ENCODE assay signal across 2 cellular contexts in the genomic region with DNA sequence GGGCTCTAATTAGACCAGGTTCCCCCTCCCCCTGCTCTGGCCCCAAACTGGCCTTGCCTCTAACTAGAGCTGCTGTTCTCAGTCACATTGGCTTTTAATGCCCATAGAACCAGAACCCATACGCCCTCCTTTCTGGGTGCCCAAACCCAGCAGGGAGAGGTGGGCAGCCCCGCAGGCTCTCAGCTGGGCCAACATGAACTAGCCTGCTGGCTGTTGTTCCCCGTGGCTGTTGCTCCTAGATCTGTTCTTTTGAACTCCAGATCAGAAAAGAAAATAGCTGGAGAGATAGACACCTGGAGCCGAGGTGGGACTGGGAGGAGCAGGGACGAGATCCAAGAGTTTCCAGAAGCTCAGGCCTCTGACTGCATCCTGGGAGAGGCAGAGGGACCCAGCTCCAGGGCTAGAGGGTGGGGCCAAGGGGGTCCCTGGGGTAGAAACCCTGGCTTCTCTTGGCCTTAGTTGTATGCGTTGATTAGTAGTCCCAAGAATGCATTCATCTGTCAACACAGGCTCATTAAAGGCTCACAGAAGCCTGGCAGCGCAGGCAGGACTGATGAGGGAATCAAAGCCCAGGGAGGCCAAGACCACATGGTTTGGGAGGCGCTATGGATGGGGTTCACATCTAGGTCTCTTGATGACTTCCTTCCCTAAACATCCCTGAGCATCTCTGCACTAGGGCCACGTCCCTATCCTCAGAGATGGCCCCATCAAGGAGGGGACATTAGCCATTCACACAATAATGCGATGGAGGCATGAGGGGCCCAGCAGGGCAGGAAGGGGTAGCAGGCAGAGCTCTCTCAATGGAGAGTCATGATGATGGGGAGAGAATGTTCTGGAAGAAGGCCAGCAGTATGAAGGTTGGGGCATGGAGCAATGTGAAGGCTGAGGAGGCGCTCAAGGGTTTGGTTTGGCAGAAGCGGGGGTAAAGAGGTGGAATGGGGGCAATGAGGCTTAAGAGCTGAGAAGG.
TF ChIP-seq lines count a peak whose summit lies in the region.

No MANE protein-coding gene starts in this region.

TF ChIP-seq in SK-N-SH, 30 proteins besides CTCF, POLR2A, EP300 and RAD21 (continued from another document):
- TF ChIP-seq, protein P1, sequence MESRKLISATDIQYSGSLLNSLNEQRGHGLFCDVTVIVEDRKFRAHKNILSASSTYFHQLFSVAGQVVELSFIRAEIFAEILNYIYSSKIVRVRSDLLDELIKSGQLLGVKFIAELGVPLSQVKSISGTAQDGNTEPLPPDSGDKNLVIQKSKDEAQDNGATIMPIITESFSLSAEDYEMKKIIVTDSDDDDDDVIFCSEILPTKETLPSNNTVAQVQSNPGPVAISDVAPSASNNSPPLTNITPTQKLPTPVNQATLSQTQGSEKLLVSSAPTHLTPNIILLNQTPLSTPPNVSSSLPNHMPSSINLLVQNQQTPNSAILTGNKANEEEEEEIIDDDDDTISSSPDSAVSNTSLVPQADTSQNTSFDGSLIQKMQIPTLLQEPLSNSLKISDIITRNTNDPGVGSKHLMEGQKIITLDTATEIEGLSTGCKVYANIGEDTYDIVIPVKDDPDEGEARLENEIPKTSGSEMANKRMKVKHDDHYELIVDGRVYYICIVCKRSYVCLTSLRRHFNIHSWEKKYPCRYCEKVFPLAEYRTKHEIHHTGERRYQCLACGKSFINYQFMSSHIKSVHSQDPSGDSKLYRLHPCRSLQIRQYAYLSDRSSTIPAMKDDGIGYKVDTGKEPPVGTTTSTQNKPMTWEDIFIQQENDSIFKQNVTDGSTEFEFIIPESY (IDR thresholded peaks at IDR 0.05; ENCODE audit: borderline replicate concordance, low read depth), result no peak
- TF ChIP-seq YY1 (IDR thresholded peaks at IDR 0.05; ENCODE audit: low read depth), result no peak
- TF ChIP-seq RXRA (IDR thresholded peaks at IDR 0.05; ENCODE audit: borderline replicate concordance, low read depth), result no peak
- TF ChIP-seq POLR2AphosphoS5 (IDR thresholded peaks at IDR 0.05; ENCODE audit: low read depth, low read length), result no peak
- TF ChIP-seq USF2 (IDR thresholded peaks at IDR 0.05; ENCODE audit: borderline replicate concordance, low read depth, low read length), result no peak
- no peak for TF ChIP-seq GABPA (IDR thresholded peaks at IDR 0.05; ENCODE audit: low read depth)
- TF ChIP-seq RFX5 (IDR thresholded peaks at IDR 0.05; ENCODE audit: low read length), result no peak
- TF ChIP-seq FOXM1 (IDR thresholded peaks at IDR 0.05; ENCODE audit: low read depth), result no peak
- TF ChIP-seq CHD2 (IDR thresholded peaks at IDR 0.05; ENCODE audit: low read length, partially characterized antibody), result no peak
- no peak for TF ChIP-seq TEAD4 (IDR thresholded peaks at IDR 0.05; ENCODE audit: borderline replicate concordance, insufficient read depth)
- no peak for TF ChIP-seq NFIC (IDR thresholded peaks at IDR 0.05; ENCODE audit: borderline replicate concordance)

TF ChIP-seq in SK-N-SH treated with all-trans-retinoic acid at 6 μM for 48 hours, 23 proteins besides CTCF, POLR2A, EP300 and RAD21 (continued from another document):
- TF ChIP-seq ZFP3 (CRISPR knock-in tag; IDR thresholded peaks at IDR 0.05), result no peak
